16 cellular contexts compared by ENCODE assay signal in genomic region chr18:2325308-2325849, GRCh38.
DNase-seq lines count a peak whose midpoint lies in the region; ATAC-seq and TF ChIP-seq lines count a peak whose summit lies in the region.
"Had no signal": no experiment of that assay in that cellular context is flagged by ENCODE, and none has a peak within 500 bp of the region (broad histone marks: within the 10 kb centered on the region; RNA-seq: fewer than 3 reads in every experiment).

No MANE protein-coding gene starts in this region.

- peak; percentile 45 to 64 for ATAC-seq in right cardiac atrium
- no peak for ATAC-seq in heart left ventricle
- ATAC-seq in foreskin keratinocyte, result peak; percentile 95
- ATAC-seq in gastroesophageal sphincter, result no peak
- ATAC-seq in GM19395 (IDR thresholded peaks at IDR 0.05; ENCODE audit: unreplicated experiment), result no peak
- ATAC-seq: left lobe of liver, natural killer cell had no signal

- no peak overlapping the region for H3K9ac ChIP-seq in adipocyte (ENCODE audit: low read length)

- WGBS in right cardiac atrium, result 37% methylated on average over 4 of the region's 4 CpGs
- 28 to 36% (median 31%) methylated on average over 4 of the region's 4 CpGs for WGBS in heart left ventricle, 4 donors
- 60% methylated on average over 4 of the region's 4 CpGs for WGBS in esophagus muscularis mucosa
- WGBS in gastroesophageal sphincter (ENCODE audit: low coverage in 1 of 2), 2 donors, result 49 to 64% methylated on average over 4 of the region's 4 CpGs

- no peak for TF ChIP-seq EP300 in esophagus muscularis mucosa (IDR thresholded peaks at IDR 0.05)
- TF ChIP-seq EP300 in gastroesophageal sphincter (IDR thresholded peaks at IDR 0.05), result no peak

- H3K27me3 ChIP-seq in right cardiac atrium (ENCODE audit: control insufficient read depth, insufficient read depth) (no peaks in the 10 kb centered on the region), heart left ventricle (peaks cover 0 to 10% (median 0%) of the 10 kb centered on the region in 9 donors), adipocyte (replicated peaks; ENCODE audit: control insufficient read depth, insufficient read depth, low read length) (peaks cover 9% of the 10 kb centered on the region), foreskin keratinocyte (no peaks in the 10 kb centered on the region), esophagus muscularis mucosa (no peaks in the 10 kb centered on the region), gastroesophageal sphincter (peaks cover 5% of the 10 kb centered on the region)

- H3K9me3 ChIP-seq in right cardiac atrium (ENCODE audit: control insufficient read depth, low read length) (peaks cover 2% of the 10 kb centered on the region), heart left ventricle (peaks cover 0 to 10% (median 0%) of the 10 kb centered on the region in 12 donors), adipocyte (ENCODE audit: control insufficient read depth, low read length) (no peaks in the 10 kb centered on the region), esophagus muscularis mucosa (no peaks in the 10 kb centered on the region), gastroesophageal sphincter (no peaks in the 10 kb centered on the region)

- DNase-seq in right cardiac atrium (no peak), heart left ventricle (no peak), adipocyte (ENCODE audit: low read depth) (peak; percentile 7), foreskin keratinocyte (peak; percentile 66 to 89), esophagus muscularis mucosa (ENCODE audit: extremely low spot score) (no peak), D341Med (ENCODE audit: low spot score) (no peak)
- DNase-seq: activated CD4-positive, alpha-beta T cell treated with anti-CD3 and anti-CD28 coated beads, Interleukin-2, amount 50 U/mL, for 1 hour; activated naive CD8-positive, alpha-beta T cell treated with anti-CD3 and anti-CD28 coated beads for 36 hours; activated T-cell treated with anti-CD3 and anti-CD28 coated beads, Interleukin-2, amount 50 U/mL, for 24 hours; hypothalamus; natural killer cell; NCI-H2029 treated with DMSO at 0.1 percent for 48 hours; Right ventricle myocardium superior had no signal

- H3K36me3 ChIP-seq in heart left ventricle (no peaks in the 10 kb centered on the region), adipocyte (ENCODE audit: control insufficient read depth, insufficient read depth, low read length, severe bottlenecking) (no peaks in the 10 kb centered on the region), esophagus muscularis mucosa (no peaks in the 10 kb centered on the region), gastroesophageal sphincter (no peaks in the 10 kb centered on the region)

- no peak overlapping the region for H3K4me3 ChIP-seq in right cardiac atrium (ENCODE audit: low read length)
- H3K4me3 ChIP-seq in heart left ventricle, result no peak overlapping the region
- no peak overlapping the region for H3K4me3 ChIP-seq in adipocyte (ENCODE audit: low read length)
- H3K4me3 ChIP-seq in esophagus muscularis mucosa, result no peak overlapping the region
- H3K4me3 ChIP-seq in gastroesophageal sphincter, result no peak overlapping the region

- TF ChIP-seq CTCF in heart left ventricle (IDR thresholded peaks at IDR 0.05) (no peak), foreskin keratinocyte (conservative IDR thresholded peaks at IDR 0.05) (peak; percentile 17), esophagus muscularis mucosa (IDR thresholded peaks at IDR 0.05) (no peak), gastroesophageal sphincter (IDR thresholded peaks at IDR 0.05) (no peak)

- intact Hi-C loops in right cardiac atrium (cut with DNase I), result no loop called here
- intact Hi-C loops in heart left ventricle (cut with DNase I), result no loop called here
- intact Hi-C loops in esophagus muscularis mucosa (cut with DNase I), result no loop called here

- no peaks in the 10 kb centered on the region for H3K4me1 ChIP-seq in right cardiac atrium (ENCODE audit: control insufficient read depth, insufficient read depth, low read length)
- H3K4me1 ChIP-seq in heart left ventricle, result no peaks in the 10 kb centered on the region
- no peaks in the 10 kb centered on the region for H3K4me1 ChIP-seq in adipocyte (ENCODE audit: control insufficient read depth, insufficient read depth, low read length)
- H3K4me1 ChIP-seq in foreskin keratinocyte, result no peaks in the 10 kb centered on the region
- no peaks in the 10 kb centered on the region for H3K4me1 ChIP-seq in esophagus muscularis mucosa
- H3K4me1 ChIP-seq in gastroesophageal sphincter, result no peaks in the 10 kb centered on the region

- no peak overlapping the region for H3K27ac ChIP-seq in right cardiac atrium (ENCODE audit: low read length)
- H3K27ac ChIP-seq in heart left ventricle, result no peak overlapping the region
- H3K27ac ChIP-seq in foreskin keratinocyte, result no peak overlapping the region
- H3K27ac ChIP-seq in esophagus muscularis mucosa (replicated peaks in 1 of 4), result no peak overlapping the region
- H3K27ac ChIP-seq in gastroesophageal sphincter, result no peak overlapping the region

- TF ChIP-seq POLR2A in heart left ventricle (IDR thresholded peaks at IDR 0.05) (no peak), esophagus muscularis mucosa (IDR thresholded peaks at IDR 0.05; ENCODE audit: low read depth) (no peak), gastroesophageal sphincter (IDR thresholded peaks at IDR 0.05) (no peak)

Comparison
In these comparisons a context has a peak if more than half of its experiments do, and no peak if none do; other contexts are left out.
1. ATAC-seq: peak in right cardiac atrium (2 of 2) and foreskin keratinocyte (single experiment); none in heart left ventricle (0 of 4), gastroesophageal sphincter (single experiment) and GM19395 (single experiment).
2. DNase-seq: peak in adipocyte (single experiment) and foreskin keratinocyte (2 of 2); none in right cardiac atrium (0 of 3), heart left ventricle (0 of 5), esophagus muscularis mucosa (single experiment) and D341Med (single experiment).